ENCODE assay signal across 11 cellular contexts in genomic region chr12:109949089-109949488, GRCh38. TPM values are rescaled to one million over a fixed set of nuclear protein-coding genes. Genes with fewer than 3 reads are reported as not detected.
A peak's percentile ranks its signal among the peaks of the same experiment; 100 is the strongest.
DNase-seq lines count a peak whose midpoint lies in the region; ATAC-seq and TF ChIP-seq lines count a peak whose summit lies in the region.
"Had no signal": no experiment of that assay in that cellular context is flagged by ENCODE, and none has a peak within 500 bp of the region (broad histone marks: within the 10 kb centered on the region; RNA-seq: fewer than 3 reads in every experiment).

No MANE protein-coding gene starts in this region.

- CTCF ChIA-PET in OCI-LY7 (lab: Charles Lee; ENCODE audit: unreplicated experiment): no interaction called here

- no peak for DNase-seq in activated naive CD4-positive, alpha-beta T cell treated with anti-CD3 and anti-CD28 coated beads, Interleukin-2, amount 50 U/mL, for 16 hours
- DNase-seq in endothelial cell (ENCODE audit: low spot score) (no peak), lung microvascular endothelial cell (ENCODE audit: low read depth in 2 of 2) (peak; percentile 21 to 23), upper lobe of right lung (no peak), OCI-LY7 (ENCODE audit: low spot score) (no peak), T-helper 2 cell (no peak), cortex of kidney (lab: John Stamatoyannopoulos, UW) (no peak)
- DNase-seq: activated CD8-positive, alpha-beta memory T cell treated with anti-CD3 and anti-CD28 coated beads, Interleukin-2, amount 10 ng/mL, durations not matched to agents 7 days and 5 days had no signal

- peaks cover 25% of the 10 kb centered on the region for H3K4me1 Mint-ChIP-seq in activated naive CD4-positive, alpha-beta T cell treated with anti-CD3 and anti-CD28 coated beads, Interleukin-2, amount 50 U/mL, for 24 hours
- peaks cover 45% of the 10 kb centered on the region for H3K4me1 Mint-ChIP-seq in endothelial cell (ENCODE audit: unreplicated experiment)

- H3K79me2 ChIP-seq in OCI-LY7 (ENCODE audit: insufficient read depth, low read depth, low read length): no peaks in the 10 kb centered on the region

- H3K27ac Mint-ChIP-seq in activated naive CD4-positive, alpha-beta T cell treated with anti-CD3 and anti-CD28 coated beads, Interleukin-2, amount 50 U/mL, for 24 hours: peak overlapping the region; percentile 51
- peak overlapping the region; percentile 13 for H3K27ac Mint-ChIP-seq in endothelial cell (ENCODE audit: unreplicated experiment)
- H3K27ac Mint-ChIP-seq: activated CD8-positive, alpha-beta memory T cell treated with anti-CD3 and anti-CD28 coated beads, Interleukin-2, amount 10 ng/mL, durations not matched to agents 7 days and 5 days had no signal

- no TSS peak for BruUV-seq in OCI-LY7 (replicated peaks; lab: Mats Ljungman, UMichigan)

- H3K27me3 ChIP-seq in upper lobe of right lung: no peaks in the 10 kb centered on the region

- H3K4me1 ChIP-seq in upper lobe of right lung (peaks cover 34% of the 10 kb centered on the region), OCI-LY7 (ENCODE audit: insufficient read depth, low read length, poor library complexity, severe bottlenecking) (peaks cover 4% of the 10 kb centered on the region)

- H3K4me3 ChIP-seq in upper lobe of right lung (no peak overlapping the region), OCI-LY7 (ENCODE audit: low read depth, low read length, poor library complexity, severe bottlenecking) (no peak overlapping the region)
- H3K4me3 ChIP-seq: K562 had no signal

- H3K9me3 ChIP-seq in upper lobe of right lung (no peaks in the 10 kb centered on the region), OCI-LY7 (ENCODE audit: low read length) (no peaks in the 10 kb centered on the region)

- peak; percentile 58 for ATAC-seq in upper lobe of right lung
- ATAC-seq: activated CD8-positive, alpha-beta memory T cell treated with anti-CD3 and anti-CD28 coated beads, Interleukin-2, amount 10 ng/mL, durations not matched to agents 7 days and 5 days; K562; Panc1 had no signal

- H3K27ac ChIP-seq in upper lobe of right lung (no peak overlapping the region), OCI-LY7 (ENCODE audit: low read depth, low read length, poor library complexity, severe bottlenecking) (no peak overlapping the region)

- peaks cover 80% of the 10 kb centered on the region for H3K36me3 ChIP-seq in upper lobe of right lung
- H3K36me3 ChIP-seq in OCI-LY7 (ENCODE audit: insufficient read depth, low read length): peaks cover 98% of the 10 kb centered on the region

- H3K27me3 Mint-ChIP-seq in activated naive CD4-positive, alpha-beta T cell treated with anti-CD3 and anti-CD28 coated beads, Interleukin-2, amount 50 U/mL, for 24 hours: no peaks in the 10 kb centered on the region
- peaks cover 2% of the 10 kb centered on the region for H3K27me3 Mint-ChIP-seq in endothelial cell (ENCODE audit: unreplicated experiment)
- H3K27me3 Mint-ChIP-seq: activated CD8-positive, alpha-beta memory T cell treated with anti-CD3 and anti-CD28 coated beads, Interleukin-2, amount 10 ng/mL, durations not matched to agents 7 days and 5 days had no signal

- H3K4me3 Mint-ChIP-seq in activated naive CD4-positive, alpha-beta T cell treated with anti-CD3 and anti-CD28 coated beads, Interleukin-2, amount 50 U/mL, for 24 hours: no peak overlapping the region
- no peak overlapping the region for H3K4me3 Mint-ChIP-seq in endothelial cell (ENCODE audit: unreplicated experiment)
- H3K4me3 Mint-ChIP-seq: activated CD8-positive, alpha-beta memory T cell treated with anti-CD3 and anti-CD28 coated beads, Interleukin-2, amount 10 ng/mL, durations not matched to agents 7 days and 5 days had no signal

- TF ChIP-seq CTCF in endothelial cell (IDR thresholded peaks at IDR 0.05; ENCODE audit: unreplicated experiment): no peak
- TF ChIP-seq CTCF in upper lobe of right lung (IDR thresholded peaks at IDR 0.05): no peak
- no peak for TF ChIP-seq CTCF in OCI-LY7 (conservative IDR thresholded peaks at IDR 0.05; ENCODE audit: low read length)

- no peak overlapping the region for H2AFZ ChIP-seq in OCI-LY7 (ENCODE audit: low read length)

- H4K20me1 ChIP-seq in OCI-LY7 (ENCODE audit: insufficient read depth, low read length): no peaks in the 10 kb centered on the region

- H3K4me2 ChIP-seq in OCI-LY7 (ENCODE audit: low read length): no peak overlapping the region

- H3K9me2 ChIP-seq in OCI-LY7 (ENCODE audit: insufficient read depth, low read length): no peaks in the 10 kb centered on the region

- POLR2A ChIA-PET in OCI-LY7 (lab: Charles Lee): interaction anchor here (0.5 kb wide), 1 partner anchor 77 kb away, joined by 4 read pairs; no protein-coding TSS in a partner anchor

- H3K36me3 Mint-ChIP-seq in activated naive CD4-positive, alpha-beta T cell treated with anti-CD3 and anti-CD28 coated beads, Interleukin-2, amount 50 U/mL, for 24 hours: peaks cover 12% of the 10 kb centered on the region
- H3K36me3 Mint-ChIP-seq in endothelial cell (ENCODE audit: low read depth, unreplicated experiment): peaks cover 37% of the 10 kb centered on the region

- intact Hi-C loops in upper lobe of right lung (cut with DNase I) (no loop called here), OCI-LY7 (cut with micrococcal nuclease; ENCODE audit: unreplicated experiment) (loop anchor here (5.0 kb wide), 1 partner anchor 33 kb away; no protein-coding TSS in a partner anchor)

- no peaks in the 10 kb centered on the region for H3K9me3 Mint-ChIP-seq in activated naive CD4-positive, alpha-beta T cell treated with anti-CD3 and anti-CD28 coated beads, Interleukin-2, amount 50 U/mL, for 24 hours
- H3K9me3 Mint-ChIP-seq in endothelial cell (ENCODE audit: unreplicated experiment): no peaks in the 10 kb centered on the region

RNA-seq across cellular contexts. Expression of gene GIT2, which starts 47.1 kb away (rescaled TPM):
- total RNA-seq in endothelial cell (ENCODE audit: unreplicated experiment) (89.1 TPM), lung microvascular endothelial cell (21.6 and 23.8 TPM in 2 replicates), upper lobe of right lung (52.1 TPM), OCI-LY7 (2022) (123 and 124 TPM in 2 replicates)
- total RNA-seq in OCI-LY7 (2014; rRNA removed; shearing (Covaris generic)): 57.1 and 60.6 TPM in 2 replicates

RNA-seq across cellular contexts. Expression of gene TCHP, which starts 49.0 kb away (rescaled TPM):
- 20.8 TPM for total RNA-seq in endothelial cell (ENCODE audit: unreplicated experiment)
- total RNA-seq in lung microvascular endothelial cell: 4.6 and 5.8 TPM in 2 replicates
- 16.5 TPM for total RNA-seq in upper lobe of right lung
- 13.3 and 15.0 TPM in 2 replicates for total RNA-seq in OCI-LY7 (2014; rRNA removed; shearing (Covaris generic))
- 28.2 and 29.8 TPM in 2 replicates for total RNA-seq in OCI-LY7 (2022)

RNA-seq across cellular contexts. Expression of gene ANKRD13A, which starts 50.1 kb away (rescaled TPM):
- 55.4 TPM for total RNA-seq in endothelial cell (ENCODE audit: unreplicated experiment)
- 38.4 and 45.6 TPM in 2 replicates for total RNA-seq in lung microvascular endothelial cell
- 54.0 TPM for total RNA-seq in upper lobe of right lung
- total RNA-seq in OCI-LY7 (2014; rRNA removed; shearing (Covaris generic)): 135 and 140 TPM in 2 replicates
- total RNA-seq in OCI-LY7 (2022): 208 and 216 TPM in 2 replicates

Comparison
In these comparisons a context has a peak if more than half of its experiments do, and no peak if none do; other contexts are left out.
1. DNase-seq: peak in lung microvascular endothelial cell (2 of 2); none in activated naive CD4-positive, alpha-beta T cell treated with anti-CD3 and anti-CD28 coated beads, Interleukin-2, amount 50 U/mL, for 16 hours (single experiment), endothelial cell (single experiment), upper lobe of right lung (single experiment), OCI-LY7 (single experiment), T-helper 2 cell (0 of 5) and cortex of kidney (single experiment).